Comparison of ENCODE assay signal across 8 cellular contexts in genomic region chr14:49970474-49971147, GRCh38.
DNase-seq lines count a peak whose midpoint lies in the region; ATAC-seq, FAIRE-seq and TF ChIP-seq lines count a peak whose summit lies in the region.

No MANE protein-coding gene starts in this region.

- no peaks in the 10 kb centered on the region for H3K9me3 ChIP-seq in GM12878 (replicated peaks; ENCODE audit: control insufficient read depth, insufficient read depth, low read length)

- TF ChIP-seq CTCF in GM12878 (IDR thresholded peaks at IDR 0.05 in 2 of 3, conservative IDR thresholded peaks at IDR 0.05 in 1 of 3; ENCODE audit: control insufficient read depth in 2 of 3, extremely low read depth in 1 of 3, insufficient read depth in 1 of 3, low read depth in 3 of 3, low read length in 3 of 3): no peak

- no peak for FAIRE-seq in GM12878 (lab: Jason Lieb, UNC)

- peak overlapping the region; percentile 78 for H2AFZ ChIP-seq in GM12878 (ENCODE audit: control insufficient read depth, low read depth, low read length)

- peak overlapping the region; percentile 93 for H3K9ac ChIP-seq in GM12878 (ENCODE audit: control insufficient read depth, insufficient read depth, low read length)

- H3K27me3 Mint-ChIP-seq in activated naive CD4-positive, alpha-beta T cell treated with anti-CD3 and anti-CD28 coated beads for 36 hours (ENCODE audit: low read depth): no peaks in the 10 kb centered on the region
- H3K27me3 Mint-ChIP-seq in IgD-negative memory B cell: peaks cover 3% of the 10 kb centered on the region

- peak overlapping the region; percentile 95 for H3K4me2 ChIP-seq in GM12878 (ENCODE audit: control insufficient read depth, insufficient read depth)

- no peak for TF ChIP-seq RAD21 in GM12878 (IDR thresholded peaks at IDR 0.05; ENCODE audit: insufficient read depth, low read depth, low read length)

- no peaks in the 10 kb centered on the region for H3K27me3 ChIP-seq in GM12878 (replicated peaks in 1 of 2; ENCODE audit: control insufficient read depth in 2 of 2, insufficient read depth in 2 of 2, low read length in 1 of 2)

- TF ChIP-seq EP300 in GM12878 (IDR thresholded peaks at IDR 0.05; ENCODE audit: borderline replicate concordance in 1 of 2, control insufficient read depth in 1 of 2, low read depth in 2 of 2, low read length in 2 of 2): no peak

- intact Hi-C loops in activated naive CD4-positive, alpha-beta T cell treated with anti-CD3 and anti-CD28 coated beads for 36 hours (cut with micrococcal nuclease): loop anchor here (1.0 to 5.0 kb wide), 11 partner anchors 8 to 348 kb away; partner anchors contain the start of genes KLHDC2, MGAT2 and RPL36AL
- intact Hi-C loops in GM12878 (cut with micrococcal nuclease; ENCODE audit: unreplicated experiment): loop anchor here (1.0 to 2.0 kb wide), 4 partner anchors 32 to 78 kb away; partner anchors contain the start of gene ARF6

- peaks cover 40% of the 10 kb centered on the region for H3K4me1 ChIP-seq in GM12878 (ENCODE audit: control insufficient read depth, insufficient read depth, low read length)

- H4K20me1 ChIP-seq in GM12878 (ENCODE audit: control insufficient read depth, insufficient read depth): no peaks in the 10 kb centered on the region

- POLR2A ChIA-PET in GM12878 (lab: Charles Lee): interaction anchor here (0.6 to 7.7 kb wide), 16 partner anchors 9 to 350 kb away, joined by 3 to 119 read pairs (median 7); partner anchors contain the start of genes MGAT2 and RPL36AL

- no peak overlapping the region for H3K4me3 ChIP-seq in GM12878

- H3K9me3 Mint-ChIP-seq in activated naive CD4-positive, alpha-beta T cell treated with anti-CD3 and anti-CD28 coated beads for 36 hours: no peaks in the 10 kb centered on the region
- peaks cover 0 to 4% (median 2%) of the 10 kb centered on the region in 3 donors for H3K9me3 Mint-ChIP-seq in IgD-negative memory B cell

- H3K4me3 Mint-ChIP-seq in activated naive CD4-positive, alpha-beta T cell treated with anti-CD3 and anti-CD28 coated beads for 36 hours: peak overlapping the region; percentile 73
- H3K4me3 Mint-ChIP-seq in IgD-negative memory B cell: peak overlapping the region; percentile 19 to 92 (median 62)

- no peak for TF ChIP-seq POLR2A in GM12878 (IDR thresholded peaks at IDR 0.05; ENCODE audit: low read depth, low read length)

- no peaks in the 10 kb centered on the region for H3K79me2 ChIP-seq in GM12878 (ENCODE audit: control insufficient read depth, insufficient read depth, low read length)

- peak; percentile 36 for ATAC-seq in GM12878
- no peak for ATAC-seq in HG03457 (IDR thresholded peaks at IDR 0.05; ENCODE audit: unreplicated experiment)

- no peaks in the 10 kb centered on the region for H3K36me3 ChIP-seq in GM12878 (ENCODE audit: control insufficient read depth in 2 of 2, insufficient read depth in 2 of 2, low read length in 1 of 2)

- H3K36me3 Mint-ChIP-seq in activated naive CD4-positive, alpha-beta T cell treated with anti-CD3 and anti-CD28 coated beads for 36 hours (ENCODE audit: low read depth): no peaks in the 10 kb centered on the region
- H3K36me3 Mint-ChIP-seq in IgD-negative memory B cell: no peaks in the 10 kb centered on the region

- CTCF ChIA-PET in activated naive CD4-positive, alpha-beta T cell treated with anti-CD3 and anti-CD28 coated beads for 36 hours (lab: Charles Lee): interaction anchor here (1.0 to 4.1 kb wide), 7 partner anchors 12 to 109 kb away, joined by 3 to 27 read pairs (median 4); no protein-coding TSS in a partner anchor
- CTCF ChIA-PET in GM12878 (lab: Yijun Ruan, JAX): interaction anchor here (1.0 to 4.6 kb wide), 14 partner anchors 9 to 134 kb away, joined by 3 to 41 read pairs (median 8); partner anchors contain the start of genes ARF6 and NEMF

- 61% methylated on average over 8 of the region's 8 CpGs for WGBS in GM12878 (ENCODE audit: insufficient coverage, insufficient replicate concordance, low lambda C conversion rate, missing lambda C conversion rate)

- no peak for DNase-seq in activated naive CD4-positive, alpha-beta T cell treated with anti-CD3 and anti-CD28 coated beads for 36 hours
- DNase-seq in activated naive CD4-positive, alpha-beta T cell treated with anti-CD3 and anti-CD28 coated beads, Interleukin-2, amount 50 U/mL, for 16 hours: no peak
- DNase-seq in GM12878 (ENCODE audit: low read depth, low spot score) (no peak), medulla oblongata (ENCODE audit: extremely low spot score) (peak; percentile 38), cerebellum (ENCODE audit: low spot score) (no peak), middle frontal gyrus (ENCODE audit: extremely low spot score, low spot score) (no peak)

- H3K4me1 Mint-ChIP-seq in activated naive CD4-positive, alpha-beta T cell treated with anti-CD3 and anti-CD28 coated beads for 36 hours (ENCODE audit: low read depth): peaks cover 56% of the 10 kb centered on the region
- peaks cover 33 to 66% (median 38%) of the 10 kb centered on the region in 3 donors for H3K4me1 Mint-ChIP-seq in IgD-negative memory B cell

- TSS peak; percentile 96 for BruUV-seq in GM12878 (replicated peaks; lab: Mats Ljungman, UMichigan)

- in situ Hi-C loops in GM12878 (cut with MboI): no loop called here

- peak overlapping the region; percentile 100 for H3K27ac ChIP-seq in GM12878 (ENCODE audit: control insufficient read depth, insufficient read depth)

- RAD21 ChIA-PET in GM12878 (lab: Charles Lee; ENCODE audit: unreplicated experiment): interaction anchor here (0.7 to 4.9 kb wide), 25 partner anchors 8 to 337 kb away, joined by 3 to 107 read pairs (median 7); no protein-coding TSS in a partner anchor

- peak overlapping the region; percentile 97 for H3K27ac Mint-ChIP-seq in activated naive CD4-positive, alpha-beta T cell treated with anti-CD3 and anti-CD28 coated beads for 36 hours
- peak overlapping the region; percentile 54 to 98 (median 93) for H3K27ac Mint-ChIP-seq in IgD-negative memory B cell

- SMC1A ChIA-PET in GM12878 (lab: Charles Lee; ENCODE audit: uncharacterized antibody, unreplicated experiment): interaction anchor here (0.7 to 7.7 kb wide), 25 partner anchors 10 to 119 kb away, joined by 3 to 133 read pairs (median 8); partner anchors contain the start of gene ARF6

TF ChIP-seq in GM12878, 131 proteins besides CTCF, POLR2A, EP300 and RAD21:
- TF ChIP-seq WRNIP1 (IDR thresholded peaks at IDR 0.05; ENCODE audit: borderline replicate concordance, low read depth, low read length) (0 out of 2 replicates have a peak, but pooled peaks have one; percentile 11), POU2F2 (IDR thresholded peaks at IDR 0.05; ENCODE audit: borderline replicate concordance, low read depth, low read length) (no peak)
